ENCODE assay signal across 24 cellular contexts in the genomic region with DNA sequence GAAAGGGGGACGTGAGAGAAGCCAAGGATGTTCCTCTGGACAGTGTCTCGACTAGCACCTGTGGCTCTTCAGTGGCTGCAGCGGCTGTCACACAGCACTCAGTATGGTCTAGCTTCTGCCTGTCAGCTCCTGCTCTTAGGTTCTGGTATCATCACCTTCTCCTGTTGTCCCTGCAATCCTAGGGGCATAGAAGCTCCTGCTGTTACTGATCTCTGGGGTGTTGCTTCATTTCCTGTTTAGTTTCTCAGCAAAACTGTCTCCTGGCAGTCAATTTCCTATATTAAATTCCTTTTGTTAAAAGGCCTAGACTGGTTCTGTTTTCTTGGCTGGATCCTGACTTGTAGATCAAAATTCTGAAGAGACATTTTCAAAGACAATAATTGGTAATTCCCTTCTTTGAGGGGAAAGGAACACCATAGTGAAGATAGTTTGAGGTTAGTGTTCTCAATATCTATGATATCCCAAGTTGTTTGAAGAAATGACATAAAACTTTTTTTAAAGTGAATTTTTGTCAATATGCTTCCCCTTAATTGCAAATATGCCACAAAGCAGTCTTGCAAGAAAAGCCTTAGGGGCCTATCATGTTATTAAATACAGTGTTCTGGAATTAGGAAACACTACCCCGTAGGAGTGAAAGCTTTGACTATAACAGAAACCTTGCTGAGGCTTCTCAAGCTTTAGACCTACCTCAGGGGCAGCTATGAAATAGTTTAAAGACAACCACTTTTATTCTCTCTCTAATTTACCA.
"Had no signal": no experiment of that assay in that cellular context is flagged by ENCODE, and none has a peak within 500 bp of the region (broad histone marks: within the 10 kb centered on the region; RNA-seq: fewer than 3 reads in every experiment).

No MANE protein-coding gene starts in this region.

- H2AFZ ChIP-seq: neural progenitor cell had no signal

- H3K27me3 ChIP-seq: left lung, neural progenitor cell, neutrophil, ovary, right atrium auricular region, right lobe of liver, suprapubic skin, tibial artery, uterus had no signal

- H3K27ac ChIP-seq: left lung, neural progenitor cell, neutrophil, ovary, right atrium auricular region, right lobe of liver, suprapubic skin, thoracic aorta, uterus had no signal

- H3K4me2 ChIP-seq: neural progenitor cell, smooth muscle cell had no signal

- H3K4me3 ChIP-seq: left lung, lung, neural progenitor cell, ovary, right atrium auricular region, right lobe of liver, smooth muscle cell, suprapubic skin, thoracic aorta, tibial artery, uterus had no signal

- DNase-seq: hippocampal formation; immature natural killer cell; kidney; left colon; left lung; mesendoderm; naive B cell; natural killer cell; nephron progenitor cell; occipital lobe; ovary; right lobe of liver; stimulated activated CD4-positive, alpha-beta T cell treated with anti-CD3 and anti-CD28 coated beads, Interleukin-4, amount 100 ng/mL, for 24 hours; stimulated activated naive CD4-positive, alpha-beta T cell; tibial artery; uterus had no signal

- H3K9ac ChIP-seq: neural progenitor cell had no signal

- H3K4me1 ChIP-seq: left lung, neural progenitor cell, right atrium auricular region, right lobe of liver, suprapubic skin, uterus had no signal

- H3K9me3 ChIP-seq: left lung, neutrophil, ovary, right atrium auricular region, right lobe of liver, suprapubic skin, thoracic aorta, tibial artery, uterus had no signal

- H3K36me3 ChIP-seq: left lung, neural progenitor cell, neutrophil, ovary, right atrium auricular region, right lobe of liver, suprapubic skin, thoracic aorta, tibial artery, uterus had no signal

- FAIRE-seq: islet of Langerhans, kidney had no signal
